8 cellular contexts compared by ENCODE assay signal in the genomic region with DNA sequence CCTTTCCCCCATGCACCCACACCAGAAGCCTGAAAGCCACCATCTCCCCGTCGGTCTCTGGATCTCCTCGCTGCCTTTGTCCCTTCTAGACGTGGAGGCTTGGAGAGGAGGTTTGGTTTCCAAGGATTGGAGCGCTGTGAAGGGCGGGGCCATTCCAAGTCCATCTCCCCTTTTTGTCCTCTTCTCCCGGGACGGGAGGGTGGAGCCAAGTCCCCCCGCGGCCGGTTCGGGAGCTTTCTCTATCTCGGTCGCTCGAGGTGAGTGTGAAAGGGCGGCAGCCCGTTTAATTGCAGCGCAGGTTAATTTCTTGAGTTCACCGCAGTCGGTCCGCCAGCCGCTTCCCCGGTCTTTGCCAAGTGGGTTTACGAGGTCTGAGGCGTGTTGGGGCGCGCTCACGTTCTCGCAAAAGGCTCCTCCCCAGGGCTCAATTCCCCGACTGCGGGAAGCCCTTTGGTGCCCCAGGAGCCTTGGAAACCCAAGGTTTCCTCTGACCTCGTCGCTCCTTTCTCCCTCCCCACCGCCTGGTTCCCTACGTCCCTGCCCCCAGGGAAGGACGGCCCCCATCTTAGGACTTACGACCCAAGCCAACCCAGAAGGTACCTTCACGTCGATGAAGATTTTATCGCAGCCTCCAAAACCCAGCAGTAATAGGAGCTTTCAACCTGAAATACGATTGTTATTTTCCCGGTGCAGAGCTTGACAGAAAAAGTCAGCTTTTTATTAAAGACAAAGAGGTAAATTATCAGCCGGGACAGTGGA. TPM values are rescaled to one million over a fixed set of nuclear protein-coding genes. Genes with fewer than 3 reads are reported as not detected.
DNase-seq lines count a peak whose midpoint lies in the region; ATAC-seq and TF ChIP-seq lines count a peak whose summit lies in the region.

No MANE protein-coding gene starts in this region.

- H3K27me3 ChIP-seq in HUES48 (ENCODE audit: control insufficient read depth, insufficient read depth, low read length) (no peaks in the 10 kb centered on the region), dorsolateral prefrontal cortex (peaks cover 0 to 53% (median 13%) of the 10 kb centered on the region in 45 donors)

- H3K27ac ChIP-seq in HUES48 (ENCODE audit: low read depth, low read length) (peak overlapping the region; percentile 97), dorsolateral prefrontal cortex (peak overlapping the region in 3 of 59 donors; percentile 18 to 71 (median 46))

- ATAC-seq in mucosa of descending colon = peak; percentile 42
- ATAC-seq in HG03108 (IDR thresholded peaks at IDR 0.05; ENCODE audit: unreplicated experiment) = no peak
- ATAC-seq in GM19328 (IDR thresholded peaks at IDR 0.05; ENCODE audit: unreplicated experiment) = no peak
- no peak for ATAC-seq in HG03045 (IDR thresholded peaks at IDR 0.05; ENCODE audit: unreplicated experiment)

- peak overlapping the region; percentile 90 for H3K4me3 ChIP-seq in HUES48 (ENCODE audit: low read depth, low read length)
- peak overlapping the region; percentile 54 to 92 (median 77) for H3K4me3 ChIP-seq in dorsolateral prefrontal cortex
- H3K4me3 ChIP-seq in mucosa of descending colon = peak overlapping the region; percentile 30

- H3K9ac ChIP-seq in HUES48 (ENCODE audit: low read depth, low read length) = peak overlapping the region; percentile 92

- H3K36me3 ChIP-seq in HUES48 (ENCODE audit: control insufficient read depth, insufficient read depth, low read length) = no peaks in the 10 kb centered on the region
- H3K36me3 ChIP-seq in mucosa of descending colon (ENCODE audit: low read depth) = no peaks in the 10 kb centered on the region

- DNase-seq in 8988T (peak; percentile 59), dorsolateral prefrontal cortex (peak in 1 of 10 donors; percentile 8), mucosa of descending colon (peak; percentile 70 to 79 (median 76)), hippocampal formation (lab: John Stamatoyannopoulos, UW) (no peak)

- H3K9me3 ChIP-seq in HUES48 (ENCODE audit: control insufficient read depth, insufficient read depth, low read length) (no peaks in the 10 kb centered on the region), mucosa of descending colon (no peaks in the 10 kb centered on the region)

- intact Hi-C loops in dorsolateral prefrontal cortex (cut with DNase I) (loop anchor here (5.0 to 10.0 kb wide), 5 partner anchors 62 to 975 kb away; no protein-coding TSS in a partner anchor), mucosa of descending colon (cut with DNase I, micrococcal nuclease) (loop anchor here in 1 of 2 donors (5.0 kb wide), 1 partner anchor 62 kb away; no protein-coding TSS in a partner anchor)

- TF ChIP-seq CTCF in dorsolateral prefrontal cortex (IDR thresholded peaks at IDR 0.05 in 54 of 56, conservative IDR thresholded peaks at IDR 0.05 in 2 of 56; ENCODE audit: low read depth in 1 of 56, partially characterized antibody in 56 of 56) (no peak), mucosa of descending colon (IDR thresholded peaks at IDR 0.05) (no peak)

- H3K4me1 ChIP-seq in HUES48 (ENCODE audit: control insufficient read depth, insufficient read depth, low read length) = peaks cover 21% of the 10 kb centered on the region
- H3K4me1 ChIP-seq in mucosa of descending colon (ENCODE audit: low read depth) = peaks cover 7% of the 10 kb centered on the region

RNA-seq across cellular contexts. Expression of gene ZNF462, which starts 2.8 kb away (rescaled TPM):
- total RNA-seq in dorsolateral prefrontal cortex = 10 to 100 TPM; 28.3 to 76.5 (median 48.5) TPM
- 10 to 100 TPM; 34.8 to 54.7 (median 48.7) TPM for total RNA-seq in mucosa of descending colon

Comparison
In these comparisons a context has a peak if more than half of its experiments do, and no peak if none do; other contexts are left out.
1. DNase-seq: peak in 8988T (single experiment) and mucosa of descending colon (3 of 3); none in hippocampal formation (0 of 2).
2. H3K4me3 ChIP-seq: peak in every context shown above with its lines; median percentile 90 in HUES48; 77 in dorsolateral prefrontal cortex; 30 in mucosa of descending colon.